28 cellular contexts compared by ENCODE assay signal in the genomic region with DNA sequence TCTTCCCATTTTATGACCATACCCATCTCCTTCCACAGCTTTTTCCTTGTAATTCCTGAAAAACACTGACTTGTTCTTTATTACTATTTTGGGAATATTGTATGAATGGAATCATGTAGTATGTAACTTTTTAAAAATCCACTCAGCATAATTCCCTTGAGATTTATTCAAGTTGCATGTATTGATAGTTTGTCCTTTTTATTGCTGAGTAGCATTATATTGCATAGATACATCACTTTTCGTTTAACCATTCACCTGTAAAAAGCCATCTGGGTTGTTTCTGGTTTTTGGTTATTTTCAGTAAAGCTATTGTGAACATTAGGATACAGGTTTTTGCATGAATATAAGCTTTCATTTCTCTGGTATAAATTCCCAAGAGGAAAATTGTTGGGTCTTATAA.
"Had no signal": no experiment of that assay in that cellular context is flagged by ENCODE, and none has a peak within 500 bp of the region (broad histone marks: within the 10 kb centered on the region; RNA-seq: fewer than 3 reads in every experiment).

No MANE protein-coding gene starts in this region.

- H3K4me1 ChIP-seq: colonic mucosa, esophagus muscularis mucosa, esophagus squamous epithelium, foreskin keratinocyte, gastrocnemius medialis, gastroesophageal sphincter, heart left ventricle, heart right ventricle had no signal

- H3K36me3 ChIP-seq: colonic mucosa, esophagus muscularis mucosa, esophagus squamous epithelium, gastrocnemius medialis, gastroesophageal sphincter, heart left ventricle, heart right ventricle had no signal

- DNase-seq: colonic mucosa; cortex of kidney; dermis blood vessel endothelial cell; dorsolateral prefrontal cortex; effector CD4-positive, alpha-beta T cell; effector CD8-positive, alpha-beta T cell; effector memory CD4-positive, alpha-beta T cell; effector memory CD8-positive, alpha-beta T cell; endodermal cell; erythroblast; esophagus squamous epithelium; foreskin fibroblast; foreskin keratinocyte; foreskin melanocyte; gastrocnemius medialis; glutamatergic neuron; head of caudate nucleus; heart left ventricle; heart right ventricle had no signal

- H3K27ac ChIP-seq: colonic mucosa, coronary artery, dorsolateral prefrontal cortex, epithelial cell of prostate, esophagus muscularis mucosa, esophagus squamous epithelium, foreskin keratinocyte, gastrocnemius medialis, gastroesophageal sphincter, heart left ventricle, heart right ventricle had no signal

- H3K9me3 ChIP-seq: colonic mucosa, esophagus muscularis mucosa, esophagus squamous epithelium, gastrocnemius medialis, gastroesophageal sphincter, heart left ventricle, heart right ventricle had no signal

- FAIRE-seq: colon, endometrium, endothelial cell of umbilical vein, frontal cortex had no signal

- H3K27me3 ChIP-seq: colonic mucosa, dorsolateral prefrontal cortex, esophagus muscularis mucosa, esophagus squamous epithelium, foreskin keratinocyte, gastrocnemius medialis, gastroesophageal sphincter, heart left ventricle, heart right ventricle had no signal

- H3K4me3 ChIP-seq: colonic mucosa, coronary artery, dorsolateral prefrontal cortex, esophagus muscularis mucosa, esophagus squamous epithelium, gastrocnemius medialis, gastroesophageal sphincter, heart left ventricle, heart right ventricle had no signal

- ATAC-seq: effector memory CD8-positive, alpha-beta T cell; esophagus mucosa; foreskin keratinocyte; gastrocnemius medialis; gastroesophageal sphincter; heart left ventricle; heart right ventricle had no signal
